14 cellular contexts compared by ENCODE assay signal in genomic region chr3:151660890-151661289, GRCh38.
A peak's percentile ranks its signal among the peaks of the same experiment; 100 is the strongest.
DNase-seq lines count a peak whose midpoint lies in the region; TF ChIP-seq lines count a peak whose summit lies in the region.
"Had no signal": no experiment of that assay in that cellular context is flagged by ENCODE, and none has a peak within 500 bp of the region (broad histone marks: within the 10 kb centered on the region; RNA-seq: fewer than 3 reads in every experiment).

No MANE protein-coding gene starts in this region.

- H3K4me1 ChIP-seq in OCI-LY7 (ENCODE audit: insufficient read depth, low read length, poor library complexity, severe bottlenecking) (no peaks in the 10 kb centered on the region), smooth muscle cell (ENCODE audit: low read depth) (no peaks in the 10 kb centered on the region)
- H3K4me1 ChIP-seq: right lobe of liver had no signal

- 86% methylated on average over 4 of the region's 4 CpGs for WGBS in smooth muscle cell (ENCODE audit: low lambda C conversion rate)

- peak; percentile 43; the same call in 1 of the 2 replicates for TF ChIP-seq CTCF in OCI-LY7 (conservative IDR thresholded peaks at IDR 0.05; ENCODE audit: low read length)
- TF ChIP-seq CTCF in smooth muscle cell (IDR thresholded peaks at IDR 0.05; ENCODE audit: borderline replicate concordance, insufficient read depth, poor library complexity, severe bottlenecking): peak; percentile 21
- TF ChIP-seq CTCF in GM10266 (IDR thresholded peaks at IDR 0.05; ENCODE audit: control insufficient read depth, insufficient read depth, low read depth, missing control alignments): no peak

- H3K9me3 ChIP-seq in OCI-LY7 (ENCODE audit: low read length) (no peaks in the 10 kb centered on the region), smooth muscle cell (replicated peaks; ENCODE audit: low read depth) (no peaks in the 10 kb centered on the region)
- H3K9me3 ChIP-seq: right lobe of liver had no signal

- no peak overlapping the region for H3K9ac ChIP-seq in smooth muscle cell (ENCODE audit: low read depth)

- H4K20me1 ChIP-seq in OCI-LY7 (ENCODE audit: insufficient read depth, low read length) (no peaks in the 10 kb centered on the region), smooth muscle cell (ENCODE audit: low read depth) (no peaks in the 10 kb centered on the region)

- intact Hi-C loops in OCI-LY7 (cut with micrococcal nuclease; ENCODE audit: unreplicated experiment) (no loop called here), posterior vena cava (cut with DNase I) (no loop called here), head of caudate nucleus (cut with DNase I) (loop anchor here (10.0 kb wide), 1 partner anchor 196 kb away; the partner anchor contains the start of gene IGSF10)

- no peak overlapping the region for H3K27ac ChIP-seq in OCI-LY7 (ENCODE audit: low read depth, low read length, poor library complexity, severe bottlenecking)
- H3K27ac ChIP-seq in smooth muscle cell (ENCODE audit: low read depth): no peak overlapping the region
- H3K27ac ChIP-seq: right lobe of liver had no signal

- H3K79me2 ChIP-seq in OCI-LY7 (ENCODE audit: insufficient read depth, low read depth, low read length) (no peaks in the 10 kb centered on the region), smooth muscle cell (ENCODE audit: low read depth) (no peaks in the 10 kb centered on the region)

- no peaks in the 10 kb centered on the region for H3F3A ChIP-seq in smooth muscle cell (ENCODE audit: low read depth)

- H2AFZ ChIP-seq in OCI-LY7 (ENCODE audit: low read length) (no peak overlapping the region), smooth muscle cell (ENCODE audit: low read depth) (no peak overlapping the region)

- DNase-seq in NCI-H1694 treated with DMSO at 0.1 percent for 48 hours (lab: John Stamatoyannopoulos, UW) (peak; percentile 31), NCI-H1694 (lab: John Stamatoyannopoulos, UW) (no peak), OCI-LY7 (ENCODE audit: low spot score) (no peak), fibroblast of gingiva (ENCODE audit: low read depth) (peak; percentile 14), smooth muscle cell (lab: John Stamatoyannopoulos, UW; ENCODE audit: unreplicated experiment) (no peak), posterior vena cava (ENCODE audit: low spot score) (no peak), head of caudate nucleus (no peak), GM10266 (ENCODE audit: extremely low spot score) (no peak)
- DNase-seq: cortex of kidney, DMS79, MM.1S, right lobe of liver, substantia nigra, SW 1271 had no signal

- POLR2A ChIA-PET in OCI-LY7 (lab: Charles Lee): interaction anchor here (0.7 kb wide), 1 partner anchor 8 kb away, joined by 4 read pairs; no protein-coding TSS in a partner anchor

- H3K4me2 ChIP-seq in OCI-LY7 (ENCODE audit: low read length) (no peak overlapping the region), smooth muscle cell (no peak overlapping the region)

- no peaks in the 10 kb centered on the region for H3K9me2 ChIP-seq in OCI-LY7 (ENCODE audit: insufficient read depth, low read length)

- no peak overlapping the region for H3K4me3 ChIP-seq in OCI-LY7 (ENCODE audit: low read depth, low read length, poor library complexity, severe bottlenecking)
- H3K4me3 ChIP-seq in smooth muscle cell: no peak overlapping the region
- H3K4me3 ChIP-seq: right lobe of liver had no signal

- H3K36me3 ChIP-seq in OCI-LY7 (ENCODE audit: insufficient read depth, low read length): no peaks in the 10 kb centered on the region
- H3K36me3 ChIP-seq in smooth muscle cell (ENCODE audit: low read depth): no peaks in the 10 kb centered on the region
- H3K36me3 ChIP-seq: right lobe of liver had no signal

- no TSS peak for BruUV-seq in OCI-LY7 (replicated peaks; lab: Mats Ljungman, UMichigan)

- no peaks in the 10 kb centered on the region for H3K27me3 ChIP-seq in smooth muscle cell (ENCODE audit: low read depth)
- H3K27me3 ChIP-seq: right lobe of liver had no signal

- CTCF ChIA-PET in OCI-LY7 (lab: Charles Lee; ENCODE audit: unreplicated experiment): no interaction called here

Comparison
In these comparisons a context has a peak if more than half of its experiments do, and no peak if none do; other contexts are left out.
1. DNase-seq: peak in NCI-H1694 treated with DMSO at 0.1 percent for 48 hours (single experiment) and fibroblast of gingiva (single experiment); none in NCI-H1694 (single experiment), OCI-LY7 (single experiment), smooth muscle cell (single experiment), posterior vena cava (single experiment), head of caudate nucleus (0 of 42) and GM10266 (single experiment).